ENCODE assay signal across 1 cellular context in the genomic region with DNA sequence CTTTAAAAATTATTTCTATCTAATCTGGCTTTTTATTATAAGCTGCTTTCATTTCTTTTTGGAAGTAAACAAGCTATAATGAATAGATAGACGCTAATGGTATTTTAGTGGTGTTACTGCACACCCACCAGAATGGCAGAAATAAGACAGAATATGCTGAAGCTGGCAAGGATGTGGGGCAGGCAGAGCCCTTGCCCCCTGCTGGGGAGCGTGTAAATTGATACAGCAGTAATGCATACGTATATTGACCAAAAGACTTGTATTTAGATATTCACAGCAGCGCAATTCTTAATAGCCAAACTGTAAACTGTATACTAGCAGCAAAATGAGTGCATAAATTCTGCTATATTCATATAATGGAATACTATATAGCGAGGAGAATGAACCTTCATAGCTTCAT.
A peak's percentile ranks its signal among the peaks of the same experiment; 100 is the strongest.
TF ChIP-seq lines count a peak whose summit lies in the region.

No MANE protein-coding gene starts in this region.

TF ChIP-seq in HepG2, 621 proteins besides CTCF, POLR2A, EP300 and RAD21:
- no peak for TF ChIP-seq POLR2AphosphoS5 (IDR thresholded peaks at IDR 0.05; ENCODE audit: low read depth, low read length)
- no peak for TF ChIP-seq ZSCAN31 (CRISPR knock-in tag; IDR thresholded peaks at IDR 0.05; ENCODE audit: low read depth)
- no peak for TF ChIP-seq ZNF530 (CRISPR knock-in tag; IDR thresholded peaks at IDR 0.05; ENCODE audit: low read depth)
- TF ChIP-seq RCOR2 (CRISPR knock-in tag; IDR thresholded peaks at IDR 0.05): no peak
- peak; percentile 57 for TF ChIP-seq STAG1 (CRISPR knock-in tag; IDR thresholded peaks at IDR 0.05)
- no peak for TF ChIP-seq ZNF749 (CRISPR knock-in tag; IDR thresholded peaks at IDR 0.05; ENCODE audit: borderline replicate concordance)
- TF ChIP-seq PPARG (CRISPR knock-in tag; conservative IDR thresholded peaks at IDR 0.05): 0 out of 2 replicates have a peak, but pooled peaks have one; percentile 27
- TF ChIP-seq SMC3 (IDR thresholded peaks at IDR 0.05; ENCODE audit: low read length): peak; percentile 70
- no peak for TF ChIP-seq MXI1 (IDR thresholded peaks at IDR 0.05; ENCODE audit: borderline replicate concordance, low read depth, low read length)
